In genomic region chr16:1452530-1452929, GRCh38 we compare ENCODE assay signal across 8 cellular contexts. TPM values are rescaled to one million over a fixed set of nuclear protein-coding genes. Genes with fewer than 3 reads are reported as not detected.
"Had no signal": no experiment of that assay in that cellular context is flagged by ENCODE, and none has a peak within 500 bp of the region (broad histone marks: within the 10 kb centered on the region; RNA-seq: fewer than 3 reads in every experiment).

No MANE protein-coding gene starts in this region.

- H3K27ac ChIP-seq: HL-60 had no signal

- H3K4me3 ChIP-seq: K562 had no signal

- H3K4me1 Mint-ChIP-seq: IgD-negative memory B cell had no signal

- DNase-seq: IMR-90, KBM-7 had no signal

- H3K27me3 Mint-ChIP-seq: IgD-negative memory B cell had no signal

- ATAC-seq: HepG2, K562 had no signal

RNA-seq across cellular contexts. Expression of gene CCDC154, which starts 8.2 kb away (rescaled TPM):
- total RNA-seq: HT-29, IMR-90 had no signal

RNA-seq across cellular contexts. Expression of gene PERCC1, which starts 21.7 kb away (rescaled TPM):
- total RNA-seq: HT-29, HT1080, IMR-90, K562 had no signal

RNA-seq across cellular contexts. Expression of gene PTX4, which starts 36.2 kb away (rescaled TPM):
- total RNA-seq: HepG2, HT1080, IMR-90 had no signal
